In the genomic region with DNA sequence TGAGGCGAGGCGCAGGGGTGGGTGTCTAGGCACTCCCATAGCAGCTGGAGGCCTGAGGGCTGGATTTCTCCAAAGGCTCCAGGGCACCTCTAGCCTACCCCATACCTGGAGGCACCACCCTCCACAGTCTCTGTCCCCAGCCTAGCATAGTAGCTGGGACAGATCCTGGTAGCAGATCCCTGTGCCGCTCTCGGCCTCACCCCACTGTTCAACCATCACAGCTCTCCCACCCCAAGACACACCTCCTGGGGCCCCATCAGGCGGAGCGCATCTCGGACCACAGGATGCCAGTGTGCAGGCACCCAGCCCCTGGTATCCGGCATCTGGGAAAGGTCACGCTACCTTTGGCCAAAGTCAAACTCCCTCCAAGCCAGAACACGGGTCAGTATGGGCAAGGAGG, we compare ENCODE assay signal across 22 cellular contexts. TPM values are rescaled to one million over a fixed set of nuclear protein-coding genes. Genes with fewer than 3 reads are reported as not detected.
DNase-seq lines count a peak whose midpoint lies in the region; ATAC-seq, FAIRE-seq and TF ChIP-seq lines count a peak whose summit lies in the region.
"Had no signal": no experiment of that assay in that cellular context is flagged by ENCODE, and none has a peak within 500 bp of the region (broad histone marks: within the 10 kb centered on the region; RNA-seq: fewer than 3 reads in every experiment).

No MANE protein-coding gene starts in this region.

- H2AFZ ChIP-seq in GM12878 (ENCODE audit: control insufficient read depth, low read depth, low read length) (no peak overlapping the region), HepG2 (ENCODE audit: low read length) (no peak overlapping the region)

- no peak for FAIRE-seq in GM12878 (lab: Jason Lieb, UNC)
- FAIRE-seq in HepG2 (lab: Jason Lieb, UNC), result no peak

- SMC1A ChIA-PET in GM12878 (lab: Charles Lee; ENCODE audit: uncharacterized antibody, unreplicated experiment), result no interaction called here

- CTCF ChIA-PET in GM12878 (lab: Yijun Ruan, JAX) (interaction anchor here (1.2 to 1.7 kb wide), 3 partner anchors 50 to 70 kb away, joined by 3 to 4 read pairs (median 3); no protein-coding TSS in a partner anchor), HepG2 (lab: Yijun Ruan, JAX; ENCODE audit: low intra/inter-chr PET ratio, low total read pairs) (interaction anchor here (1.5 to 1.8 kb wide), 3 partner anchors 53 to 179 kb away, joined by 7 to 9 read pairs (median 9); no protein-coding TSS in a partner anchor)

- H3K36me3 ChIP-seq in GM12878 (ENCODE audit: control insufficient read depth in 2 of 2, insufficient read depth in 2 of 2, low read length in 1 of 2) (no peaks in the 10 kb centered on the region), HepG2 (replicated peaks in 1 of 2; ENCODE audit: control insufficient read depth in 1 of 2, insufficient read depth in 2 of 2, low read length in 2 of 2) (no peaks in the 10 kb centered on the region)
- H3K36me3 ChIP-seq: BLaER1 had no signal

- H3K4me1 Mint-ChIP-seq in stimulated activated naive CD8-positive, alpha-beta T cell treated with anti-CD3 and anti-CD28 coated beads, Interleukin-15, amount 100 ng/mL, for 72 hours, result peaks cover 13% of the 10 kb centered on the region

- H3K27me3 ChIP-seq in GM12878 (replicated peaks in 1 of 2; ENCODE audit: control insufficient read depth in 2 of 2, insufficient read depth in 2 of 2, low read length in 1 of 2) (peaks cover 3 to 8% of the 10 kb centered on the region in 2 experiments; a peak in 3 of 4 replicates), HepG2 (ENCODE audit: control insufficient read depth in 1 of 2, insufficient read depth in 2 of 2, low read length in 2 of 2) (peaks cover 17 to 84% of the 10 kb centered on the region in 2 experiments; a peak in 4 of 5 replicates)

- H3K27ac Mint-ChIP-seq in stimulated activated naive CD8-positive, alpha-beta T cell treated with anti-CD3 and anti-CD28 coated beads, Interleukin-15, amount 100 ng/mL, for 72 hours, result no peak overlapping the region
- H3K27ac Mint-ChIP-seq: CD4-positive, CD25-positive, alpha-beta regulatory T cell had no signal

- DNase-seq in stimulated activated naive CD8-positive, alpha-beta T cell treated with anti-CD3 and anti-CD28 coated beads, Interleukin-15, amount 100 ng/mL, for 72 hours, result no peak
- DNase-seq in stimulated activated naive CD8-positive, alpha-beta T cell treated with anti-CD3 and anti-CD28 coated beads, Interleukin-15, Interleukin-2, amounts not matched to agents 100 U/mL and 50 U/mL, for 24 hours, result no peak
- DNase-seq in GM12878 (ENCODE audit: low read depth, low spot score), result no peak
- no peak for DNase-seq in HepG2 (ENCODE audit: low spot score)
- DNase-seq in HCEC 1CT, result no peak
- no peak for DNase-seq in amniotic stem cell (lab: John Stamatoyannopoulos, UW)
- DNase-seq: DMS153, GOT3, NCI-H1105, NCI-H2107, NCI-H524 treated with DMSO at 0.1 percent for 48 hours, SHP77 had no signal

- TF ChIP-seq CTCF in GM12878 (IDR thresholded peaks at IDR 0.05 in 2 of 3, conservative IDR thresholded peaks at IDR 0.05 in 1 of 3; ENCODE audit: control insufficient read depth in 2 of 3, extremely low read depth in 1 of 3, insufficient read depth in 1 of 3, low read depth in 3 of 3, low read length in 3 of 3), result no peak
- TF ChIP-seq CTCF in HepG2 (CRISPR knock-in tag; IDR thresholded peaks at IDR 0.05), result no peak

- no peak overlapping the region for H3K27ac ChIP-seq in GM12878 (ENCODE audit: control insufficient read depth, insufficient read depth)
- H3K27ac ChIP-seq in HepG2 (ENCODE audit: extremely low read length, insufficient read depth, low read length), result no peak overlapping the region
- H3K27ac ChIP-seq: BLaER1, RWPE1 had no signal

- WGBS in GM12878 (ENCODE audit: insufficient coverage, insufficient replicate concordance, low lambda C conversion rate, missing lambda C conversion rate), result 43% methylated on average over 10 of the region's 10 CpGs
- 4% methylated on average over 3 of the region's 10 CpGs for WGBS in HepG2 (ENCODE audit: low lambda C conversion rate)

- intact Hi-C loops in GM12878 (cut with micrococcal nuclease; ENCODE audit: unreplicated experiment), result loop anchor here (2.0 kb wide), 1 partner anchor 54 kb away; no protein-coding TSS in a partner anchor
- intact Hi-C loops in HepG2 (cut with micrococcal nuclease; ENCODE audit: unreplicated experiment), result loop anchor here (1.0 kb wide), 1 partner anchor 53 kb away; no protein-coding TSS in a partner anchor

- BruUV-seq in GM12878 (replicated peaks; lab: Mats Ljungman, UMichigan) (no TSS peak), HepG2 (replicated peaks; lab: Mats Ljungman, UMichigan) (no TSS peak)

- H3K79me2 ChIP-seq in GM12878 (ENCODE audit: control insufficient read depth, insufficient read depth, low read length), result no peaks in the 10 kb centered on the region
- H3K79me2 ChIP-seq in HepG2 (ENCODE audit: insufficient read depth, low read length), result no peaks in the 10 kb centered on the region

- no peaks in the 10 kb centered on the region for H3K9me3 Mint-ChIP-seq in stimulated activated naive CD8-positive, alpha-beta T cell treated with anti-CD3 and anti-CD28 coated beads, Interleukin-15, amount 100 ng/mL, for 72 hours

- no peak for TF ChIP-seq POLR2A in GM12878 (IDR thresholded peaks at IDR 0.05; ENCODE audit: low read depth, low read length)
- TF ChIP-seq POLR2A in HepG2 (IDR thresholded peaks at IDR 0.05; ENCODE audit: insufficient read depth in 1 of 2, low read depth in 2 of 2, low read length in 2 of 2), result no peak

- no peaks in the 10 kb centered on the region for H4K20me1 ChIP-seq in GM12878 (ENCODE audit: control insufficient read depth, insufficient read depth)
- peaks cover 3% of the 10 kb centered on the region; the same call in 1 of the 2 replicates for H4K20me1 ChIP-seq in HepG2 (ENCODE audit: insufficient read depth, low read length)

- H3K4me2 ChIP-seq in GM12878 (ENCODE audit: control insufficient read depth, insufficient read depth), result no peak overlapping the region
- H3K4me2 ChIP-seq in HepG2 (ENCODE audit: low read depth, low read length), result no peak overlapping the region
- H3K4me2 ChIP-seq: BLaER1 had no signal

- no peaks in the 10 kb centered on the region for H3K4me1 ChIP-seq in GM12878 (ENCODE audit: control insufficient read depth, insufficient read depth, low read length)
- no peaks in the 10 kb centered on the region for H3K4me1 ChIP-seq in HepG2 (ENCODE audit: insufficient read depth, low read length)
- H3K4me1 ChIP-seq: BLaER1 had no signal

- in situ Hi-C loops in GM12878 (cut with MboI), result no loop called here
- in situ Hi-C loops in HepG2 (cut with HindIII; ENCODE audit: extremely low pct_ligation_motif_present, low pct_unique_long_range_greater_than_20kb), result loop anchor here (5.0 kb wide), 1 partner anchor 52 kb away; no protein-coding TSS in a partner anchor

- H3K9me3 ChIP-seq in GM12878 (replicated peaks; ENCODE audit: control insufficient read depth, insufficient read depth, low read length) (no peaks in the 10 kb centered on the region), HepG2 (ENCODE audit: low read length) (no peaks in the 10 kb centered on the region)
- H3K9me3 ChIP-seq: BLaER1 had no signal

- RAD21 ChIA-PET in GM12878 (lab: Charles Lee; ENCODE audit: unreplicated experiment), result no interaction called here

- ATAC-seq in stimulated activated naive CD8-positive, alpha-beta T cell treated with anti-CD3 and anti-CD28 coated beads, Interleukin-15, amount 100 ng/mL, for 72 hours, result peak; percentile 40
- ATAC-seq in stimulated activated naive CD8-positive, alpha-beta T cell treated with anti-CD3 and anti-CD28 coated beads, Interleukin-15, Interleukin-2, amounts not matched to agents 100 U/mL and 50 U/mL, for 24 hours, result no peak
- ATAC-seq in GM12878, result peak; percentile 22; the same call in 2 of the 3 replicates
- peak; percentile 27 for ATAC-seq in HepG2
- no peak for ATAC-seq in GM21367 (IDR thresholded peaks at IDR 0.05; ENCODE audit: unreplicated experiment)

- H3K4me3 Mint-ChIP-seq in stimulated activated naive CD8-positive, alpha-beta T cell treated with anti-CD3 and anti-CD28 coated beads, Interleukin-15, amount 100 ng/mL, for 72 hours, result no peak overlapping the region

- TF ChIP-seq EP300 in GM12878 (IDR thresholded peaks at IDR 0.05; ENCODE audit: borderline replicate concordance in 1 of 2, control insufficient read depth in 1 of 2, low read depth in 2 of 2, low read length in 2 of 2), result no peak
- no peak for TF ChIP-seq EP300 in HepG2 (IDR thresholded peaks at IDR 0.05; ENCODE audit: low read depth in 2 of 2, low read length in 2 of 2)
- no peak for TF ChIP-seq EP300 in HepG2 (CRISPR knock-in tag; IDR thresholded peaks at IDR 0.05; ENCODE audit: borderline replicate concordance)

- H3K4me3 ChIP-seq in GM12878 (no peak overlapping the region), HepG2 (replicated peaks in 1 of 3; ENCODE audit: insufficient read depth in 1 of 3, low read depth in 2 of 3, low read length in 3 of 3) (no peak overlapping the region)
- H3K4me3 ChIP-seq: BLaER1 had no signal

- POLR2A ChIA-PET in GM12878 (lab: Charles Lee), result no interaction called here
- POLR2A ChIA-PET in HepG2 (lab: Yijun Ruan, JAX), result no interaction called here

- peaks cover 97% of the 10 kb centered on the region for H3K27me3 Mint-ChIP-seq in stimulated activated naive CD8-positive, alpha-beta T cell treated with anti-CD3 and anti-CD28 coated beads, Interleukin-15, amount 100 ng/mL, for 72 hours

- H3K9ac ChIP-seq in GM12878 (ENCODE audit: control insufficient read depth, insufficient read depth, low read length) (no peak overlapping the region), HepG2 (ENCODE audit: insufficient read depth, low read depth, low read length) (no peak overlapping the region)
- H3K9ac ChIP-seq: BLaER1 had no signal

- TF ChIP-seq RAD21 in GM12878 (IDR thresholded peaks at IDR 0.05; ENCODE audit: insufficient read depth, low read depth, low read length) (no peak), HepG2 (CRISPR knock-in tag; IDR thresholded peaks at IDR 0.05) (no peak)

RNA-seq across cellular contexts. Expression of gene BTBD17, which starts 7.1 kb away (rescaled TPM):
- total RNA-seq in GM12878 (2013; cell fraction: nucleolus; rRNA removed), result not detected in 2 replicates
- total RNA-seq in GM12878 (2014; rRNA removed) (not detected in 2 replicates), GM12878 (2014; rRNA removed; fragmentation: Illumina TruSeq; extraction: Trizol) (not detected in 2 replicates), GM12878 (2021) (not detected in 2 replicates), HepG2 (2016; rRNA removed; fragmentation: Illumina TruSeq; extraction: Trizol) (not detected in 2 replicates)
- not detected for polyA plus RNA-seq in GM12878 (2011; ENCODE audit: low read depth)
- polyA plus RNA-seq in GM12878 (2011; rRNA removed) (not detected in 2 replicates), GM12878 (2014; fragmentation: Illumina TruSeq; extraction: Trizol) (not detected in 2 replicates), GM12878 (2014; fragmentation: Nextera tagmentation; extraction: Ambion mirVana) (not detected), GM12878 (2014; rRNA removed) (not detected in 2 replicates), GM12878 (2016; fragmentation: Nextera tagmentation; extraction: Ambion mirVana) (not detected), HepG2 (2011; rRNA removed) (not detected in 2 replicates)
- not detected in 2 replicates for polyA plus RNA-seq in GM12878 (2011; cell fraction: cytosol; rRNA removed)
- polyA plus RNA-seq in GM12878 (2011; cell fraction: nucleus; rRNA removed), result not detected in 2 replicates
- polyA plus RNA-seq in GM12878 (2012), result not detected in 2 replicates
- not detected in 2 replicates for polyA minus RNA-seq in GM12878 (2011; rRNA and poly(A)+ RNA removed)
- not detected in 2 replicates for polyA minus RNA-seq in GM12878 (2011; cell fraction: cytosol; rRNA and poly(A)+ RNA removed)
- not detected in 2 replicates for polyA minus RNA-seq in GM12878 (2011; cell fraction: nucleus; rRNA and poly(A)+ RNA removed)
- not detected in 2 replicates for total RNA-seq in HepG2 (2016; cell fraction: cytosol; rRNA removed; fragmentation: Illumina TruSeq; extraction: Trizol; ENCODE audit: low read depth)
- not detected in 2 replicates for total RNA-seq in HepG2 (2016; cell fraction: insoluble cytoplasmic fraction; rRNA removed; fragmentation: Illumina TruSeq; extraction: Trizol)
- total RNA-seq in HepG2 (2016; cell fraction: membrane; rRNA removed; fragmentation: Illumina TruSeq; extraction: Trizol), result not detected in 2 replicates
- total RNA-seq in HepG2 (2016; cell fraction: nucleus; rRNA removed; fragmentation: Illumina TruSeq; extraction: Trizol), result not detected in 2 replicates
- not detected in 2 replicates for polyA plus RNA-seq in HepG2 (2011; cell fraction: cytosol; rRNA removed)
- polyA plus RNA-seq in HepG2 (2011; cell fraction: nucleus; rRNA removed), result 0.09 TPM in 1 of 2 replicates, not detected in the other
- not detected in 2 replicates for polyA plus RNA-seq in HepG2 (2012)
- polyA plus RNA-seq in HepG2 (2016; cell fraction: cytosol; fragmentation: Illumina TruSeq; extraction: Trizol; ENCODE audit: low read depth), result not detected in 2 replicates
- polyA plus RNA-seq in HepG2 (2016; cell fraction: insoluble cytoplasmic fraction; fragmentation: Illumina TruSeq; extraction: Trizol; ENCODE audit: low read depth), result not detected in 2 replicates
- polyA plus RNA-seq in HepG2 (2016; cell fraction: membrane; fragmentation: Illumina TruSeq; extraction: Trizol; ENCODE audit: low read depth), result not detected in 2 replicates
- not detected in 2 replicates for polyA plus RNA-seq in HepG2 (2016; cell fraction: nucleus; fragmentation: Illumina TruSeq; extraction: Trizol; ENCODE audit: insufficient read depth, low read depth)
- not detected in 2 replicates for polyA minus RNA-seq in HepG2 (2011; rRNA and poly(A)+ RNA removed; ENCODE audit: low replicate concordance)
- polyA minus RNA-seq in HepG2 (2011; cell fraction: cytosol; rRNA and poly(A)+ RNA removed), result not detected in 2 replicates
- polyA minus RNA-seq in HepG2 (2011; cell fraction: nucleus; rRNA and poly(A)+ RNA removed), result not detected in 2 replicates
- total RNA-seq: A172; CD4-positive, CD25-positive, alpha-beta regulatory T cell; HT1080; LHCN-M2; MCF 10A; SK-MEL-5 had no signal
- polyA plus RNA-seq: AG04450 had no signal

RNA-seq across cellular contexts. Expression of gene GPR142, which starts 12.7 kb away (rescaled TPM):
- total RNA-seq in GM12878 (2013; cell fraction: nucleolus; rRNA removed), result not detected in 2 replicates
- not detected in 2 replicates for total RNA-seq in GM12878 (2014; rRNA removed)
- total RNA-seq in GM12878 (2014; rRNA removed; fragmentation: Illumina TruSeq; extraction: Trizol), result not detected in 2 replicates
- total RNA-seq in GM12878 (2021), result not detected in 2 replicates
- polyA plus RNA-seq in GM12878 (2011; ENCODE audit: low read depth), result not detected
- not detected in 2 replicates for polyA plus RNA-seq in GM12878 (2011; rRNA removed)
- polyA plus RNA-seq in GM12878 (2011; cell fraction: cytosol; rRNA removed), result 0.08 TPM in 1 of 2 replicates, not detected in the other
- not detected in 2 replicates for polyA plus RNA-seq in GM12878 (2011; cell fraction: nucleus; rRNA removed)
- not detected in 2 replicates for polyA plus RNA-seq in GM12878 (2012)
- not detected in 2 replicates for polyA plus RNA-seq in GM12878 (2014; fragmentation: Illumina TruSeq; extraction: Trizol)
- not detected for polyA plus RNA-seq in GM12878 (2014; fragmentation: Nextera tagmentation; extraction: Ambion mirVana)
- polyA plus RNA-seq in GM12878 (2014; rRNA removed), result not detected in 2 replicates
- polyA plus RNA-seq in GM12878 (2016; fragmentation: Nextera tagmentation; extraction: Ambion mirVana), result not detected
- not detected in 2 replicates for polyA minus RNA-seq in GM12878 (2011; rRNA and poly(A)+ RNA removed)
- polyA minus RNA-seq in GM12878 (2011; cell fraction: cytosol; rRNA and poly(A)+ RNA removed), result not detected in 2 replicates
- not detected in 2 replicates for polyA minus RNA-seq in GM12878 (2011; cell fraction: nucleus; rRNA and poly(A)+ RNA removed)
- not detected in 2 replicates for total RNA-seq in HepG2 (2016; rRNA removed; fragmentation: Illumina TruSeq; extraction: Trizol)
- not detected in 2 replicates for total RNA-seq in HepG2 (2016; cell fraction: cytosol; rRNA removed; fragmentation: Illumina TruSeq; extraction: Trizol; ENCODE audit: low read depth)
- not detected in 2 replicates for total RNA-seq in HepG2 (2016; cell fraction: insoluble cytoplasmic fraction; rRNA removed; fragmentation: Illumina TruSeq; extraction: Trizol)
- not detected in 2 replicates for total RNA-seq in HepG2 (2016; cell fraction: membrane; rRNA removed; fragmentation: Illumina TruSeq; extraction: Trizol)
- total RNA-seq in HepG2 (2016; cell fraction: nucleus; rRNA removed; fragmentation: Illumina TruSeq; extraction: Trizol), result not detected in 2 replicates
- not detected in 2 replicates for polyA plus RNA-seq in HepG2 (2011; rRNA removed)
- not detected in 2 replicates for polyA plus RNA-seq in HepG2 (2011; cell fraction: cytosol; rRNA removed)
- polyA plus RNA-seq in HepG2 (2011; cell fraction: nucleus; rRNA removed), result not detected in 2 replicates
- not detected in 2 replicates for polyA plus RNA-seq in HepG2 (2012)
- not detected in 2 replicates for polyA plus RNA-seq in HepG2 (2016; cell fraction: cytosol; fragmentation: Illumina TruSeq; extraction: Trizol; ENCODE audit: low read depth)
- not detected in 2 replicates for polyA plus RNA-seq in HepG2 (2016; cell fraction: insoluble cytoplasmic fraction; fragmentation: Illumina TruSeq; extraction: Trizol; ENCODE audit: low read depth)
- not detected in 2 replicates for polyA plus RNA-seq in HepG2 (2016; cell fraction: membrane; fragmentation: Illumina TruSeq; extraction: Trizol; ENCODE audit: low read depth)
- polyA plus RNA-seq in HepG2 (2016; cell fraction: nucleus; fragmentation: Illumina TruSeq; extraction: Trizol; ENCODE audit: insufficient read depth, low read depth), result not detected in 2 replicates
- polyA minus RNA-seq in HepG2 (2011; rRNA and poly(A)+ RNA removed; ENCODE audit: low replicate concordance), result not detected in 2 replicates
- polyA minus RNA-seq in HepG2 (2011; cell fraction: cytosol; rRNA and poly(A)+ RNA removed), result not detected in 2 replicates
- polyA minus RNA-seq in HepG2 (2011; cell fraction: nucleus; rRNA and poly(A)+ RNA removed), result not detected in 2 replicates
- total RNA-seq: A172; CD4-positive, CD25-positive, alpha-beta regulatory T cell; HT1080; LHCN-M2; MCF 10A; SK-MEL-5 had no signal
- polyA plus RNA-seq: AG04450; CD4-positive, CD25-positive, alpha-beta regulatory T cell had no signal

RNA-seq across cellular contexts. Expression of gene KIF19, which starts 28.5 kb away (rescaled TPM):
- not detected in 2 replicates for total RNA-seq in GM12878 (2013; cell fraction: nucleolus; rRNA removed)
- total RNA-seq in GM12878 (2014; rRNA removed) (0.06 TPM in 1 of 2 replicates, not detected in the other), GM12878 (2014; rRNA removed; fragmentation: Illumina TruSeq; extraction: Trizol) (not detected in 2 replicates), GM12878 (2021) (not detected in 2 replicates), HepG2 (2016; rRNA removed; fragmentation: Illumina TruSeq; extraction: Trizol) (not detected in 2 replicates)
- not detected for polyA plus RNA-seq in GM12878 (2011; ENCODE audit: low read depth)
- polyA plus RNA-seq in GM12878 (2011; rRNA removed) (0.07 TPM in 1 of 2 replicates, not detected in the other), GM12878 (2014; fragmentation: Illumina TruSeq; extraction: Trizol) (not detected in 2 replicates), GM12878 (2014; fragmentation: Nextera tagmentation; extraction: Ambion mirVana) (not detected), GM12878 (2014; rRNA removed) (0.03 TPM in 1 of 2 replicates, not detected in the other), GM12878 (2016; fragmentation: Nextera tagmentation; extraction: Ambion mirVana) (not detected), HepG2 (2011; rRNA removed) (not detected in 2 replicates)
- 0.05 and 0.06 TPM in 2 replicates for polyA plus RNA-seq in GM12878 (2011; cell fraction: cytosol; rRNA removed)
- 0.15 and 0.24 TPM in 2 replicates for polyA plus RNA-seq in GM12878 (2011; cell fraction: nucleus; rRNA removed)
- polyA plus RNA-seq in GM12878 (2012), result 0.04 and 0.07 TPM in 2 replicates
- 0.15 TPM in 1 of 2 replicates, not detected in the other for polyA minus RNA-seq in GM12878 (2011; rRNA and poly(A)+ RNA removed)
- not detected in 2 replicates for polyA minus RNA-seq in GM12878 (2011; cell fraction: cytosol; rRNA and poly(A)+ RNA removed)
- polyA minus RNA-seq in GM12878 (2011; cell fraction: nucleus; rRNA and poly(A)+ RNA removed), result 0.24 TPM in 1 of 2 replicates, not detected in the other
- total RNA-seq in HepG2 (2016; cell fraction: cytosol; rRNA removed; fragmentation: Illumina TruSeq; extraction: Trizol; ENCODE audit: low read depth), result not detected in 2 replicates
- total RNA-seq in HepG2 (2016; cell fraction: insoluble cytoplasmic fraction; rRNA removed; fragmentation: Illumina TruSeq; extraction: Trizol), result not detected in 2 replicates
- total RNA-seq in HepG2 (2016; cell fraction: membrane; rRNA removed; fragmentation: Illumina TruSeq; extraction: Trizol), result not detected in 2 replicates
- total RNA-seq in HepG2 (2016; cell fraction: nucleus; rRNA removed; fragmentation: Illumina TruSeq; extraction: Trizol), result not detected in 2 replicates
- not detected in 2 replicates for polyA plus RNA-seq in HepG2 (2011; cell fraction: cytosol; rRNA removed)
- not detected in 2 replicates for polyA plus RNA-seq in HepG2 (2011; cell fraction: nucleus; rRNA removed)
- polyA plus RNA-seq in HepG2 (2012), result not detected in 2 replicates
- not detected in 2 replicates for polyA plus RNA-seq in HepG2 (2016; cell fraction: cytosol; fragmentation: Illumina TruSeq; extraction: Trizol; ENCODE audit: low read depth)
- not detected in 2 replicates for polyA plus RNA-seq in HepG2 (2016; cell fraction: insoluble cytoplasmic fraction; fragmentation: Illumina TruSeq; extraction: Trizol; ENCODE audit: low read depth)
- polyA plus RNA-seq in HepG2 (2016; cell fraction: membrane; fragmentation: Illumina TruSeq; extraction: Trizol; ENCODE audit: low read depth), result not detected in 2 replicates
- not detected in 2 replicates for polyA plus RNA-seq in HepG2 (2016; cell fraction: nucleus; fragmentation: Illumina TruSeq; extraction: Trizol; ENCODE audit: insufficient read depth, low read depth)
- polyA minus RNA-seq in HepG2 (2011; rRNA and poly(A)+ RNA removed; ENCODE audit: low replicate concordance), result not detected in 2 replicates
- not detected in 2 replicates for polyA minus RNA-seq in HepG2 (2011; cell fraction: cytosol; rRNA and poly(A)+ RNA removed)
- polyA minus RNA-seq in HepG2 (2011; cell fraction: nucleus; rRNA and poly(A)+ RNA removed), result not detected in 2 replicates
- total RNA-seq: A172, HT1080, LHCN-M2, MCF 10A had no signal
- polyA plus RNA-seq: AG04450 had no signal

Comparison
In these comparisons a context has a peak if more than half of its experiments do, and no peak if none do; other contexts are left out.
1. ATAC-seq: peak in stimulated activated naive CD8-positive, alpha-beta T cell treated with anti-CD3 and anti-CD28 coated beads, Interleukin-15, amount 100 ng/mL, for 72 hours (single experiment), GM12878 (single experiment) and HepG2 (single experiment); none in stimulated activated naive CD8-positive, alpha-beta T cell treated with anti-CD3 and anti-CD28 coated beads, Interleukin-15, Interleukin-2, amounts not matched to agents 100 U/mL and 50 U/mL, for 24 hours (single experiment) and GM21367 (single experiment).